Comparison of ENCODE assay signal across 8 cellular contexts in the genomic region with DNA sequence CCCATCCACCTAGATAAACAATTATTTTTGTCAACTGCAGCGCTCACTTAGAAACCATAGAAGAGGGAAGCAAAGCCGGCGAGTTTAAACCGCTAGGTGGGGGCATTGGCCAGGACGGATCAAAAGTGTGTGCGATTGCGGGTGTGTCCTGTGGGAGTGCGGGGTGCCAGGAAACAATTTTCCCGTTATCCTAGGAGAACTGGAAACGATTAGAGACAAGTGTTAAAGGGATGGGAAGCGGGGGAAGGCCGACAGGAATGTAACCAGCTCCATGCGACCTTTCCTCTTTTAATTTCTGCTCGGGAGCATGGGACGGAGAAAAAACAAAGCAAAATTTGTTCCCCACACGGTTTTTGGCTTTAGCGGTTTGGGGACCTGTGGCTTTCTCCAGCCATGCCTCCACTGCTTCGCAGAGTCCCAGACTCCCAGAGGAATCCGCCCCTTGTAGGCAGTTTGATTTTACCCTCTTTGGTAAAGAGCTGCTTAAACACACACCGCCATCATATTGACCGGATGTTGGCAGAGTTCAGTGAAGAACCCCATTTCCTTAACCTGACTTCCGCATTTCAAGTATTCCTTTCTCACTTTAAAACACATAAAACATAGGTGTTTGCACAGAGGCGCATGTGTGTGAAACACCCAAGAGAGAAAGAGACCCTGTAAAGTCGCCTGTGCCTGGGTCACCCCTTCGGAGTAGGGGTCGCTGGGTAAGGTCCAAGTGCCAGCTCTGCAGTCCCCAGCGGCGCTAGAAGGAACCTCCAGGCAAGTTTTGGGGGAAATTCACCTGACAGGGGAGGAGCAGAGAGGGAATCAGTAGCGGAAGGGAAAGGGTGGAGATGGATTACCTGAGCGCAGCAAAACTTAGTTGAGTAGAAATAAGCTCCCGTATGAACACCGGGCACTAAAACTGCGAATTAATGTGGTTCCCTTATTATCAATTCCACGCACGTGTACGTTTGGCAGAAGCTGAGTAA. TPM values are rescaled to one million over a fixed set of nuclear protein-coding genes. Genes with fewer than 3 reads are reported as not detected.
A peak's percentile ranks its signal among the peaks of the same experiment; 100 is the strongest.
DNase-seq lines count a peak whose midpoint lies in the region; ATAC-seq and FAIRE-seq lines count a peak whose summit lies in the region.

No MANE protein-coding gene starts in this region.

- peak overlapping the region; percentile 93 for H2AFZ ChIP-seq in neuronal stem cell (ENCODE audit: low read length)

- H4K91ac ChIP-seq in neuronal stem cell (ENCODE audit: low read depth, low read length, poor library complexity) = no peak overlapping the region

- WGBS in neuronal stem cell (ENCODE audit: extremely low coverage in 2 of 2, insufficient read length in 2 of 2, insufficient replicate concordance in 1 of 2), 2 donors = no CpG with 5 or more reads among the region's 36 CpGs

- H3K27ac ChIP-seq in neuronal stem cell (replicated peaks; ENCODE audit: low read length) = no peak overlapping the region

- peaks cover 16% of the 10 kb centered on the region for H3K4me1 Mint-ChIP-seq in activated T-cell treated with anti-CD3 and anti-CD28 coated beads, Interleukin-2, amount 50 U/mL, for 4 hours (ENCODE audit: low read depth)

- no peaks in the 10 kb centered on the region for H3K79me1 ChIP-seq in neuronal stem cell (ENCODE audit: low read depth, low read length)

- no peaks in the 10 kb centered on the region for H3K36me3 ChIP-seq in neuronal stem cell (replicated peaks in 1 of 2; ENCODE audit: control insufficient read depth in 2 of 2, insufficient read depth in 2 of 2, low read length in 2 of 2)

- no peak overlapping the region for H3K4ac ChIP-seq in neuronal stem cell (ENCODE audit: low read length)

- no peak overlapping the region for H2BK5ac ChIP-seq in neuronal stem cell (ENCODE audit: low read length)

- H3K4me3 ChIP-seq in neuronal stem cell (ENCODE audit: low read length in 2 of 2) = peak overlapping the region; percentile 44 to 83

- peaks cover 2 to 5% of the 10 kb centered on the region in 2 donors for H3K9me3 ChIP-seq in neuronal stem cell (replicated peaks in 1 of 2; ENCODE audit: control insufficient read depth in 2 of 2, insufficient read depth in 1 of 2, low read depth in 1 of 2, low read length in 2 of 2)

- no peak overlapping the region for H2BK15ac ChIP-seq in neuronal stem cell (ENCODE audit: low read length)

- peaks cover 11 to 59% (median 44%) of the 10 kb centered on the region in 3 experiments for H3K27me3 ChIP-seq in neuronal stem cell (ENCODE audit: control insufficient read depth in 3 of 3, insufficient read depth in 3 of 3, low read depth in 1 of 3, low read length in 3 of 3)

- peaks cover 0 to 13% of the 10 kb centered on the region in 2 donors for H3K4me1 ChIP-seq in neuronal stem cell (ENCODE audit: control insufficient read depth in 2 of 2, insufficient read depth in 1 of 2, low read depth in 1 of 2, low read length in 2 of 2)

- H3K9me3 Mint-ChIP-seq in activated T-cell treated with anti-CD3 and anti-CD28 coated beads, Interleukin-2, amount 50 U/mL, for 4 hours = no peaks in the 10 kb centered on the region

- no peak overlapping the region for H2BK120ac ChIP-seq in neuronal stem cell (ENCODE audit: low read depth, low read length)

- no peak for DNase-seq in activated CD4-positive, CD25-positive, alpha-beta regulatory T cell (lab: John Stamatoyannopoulos, UW)
- DNase-seq in HuH-7 (ENCODE audit: low spot score) (peak; percentile 63), frontal cortex (ENCODE audit: low spot score in 2 of 2) (peak; percentile 28 to 41), neuronal stem cell (ENCODE audit: low spot score) (peak; percentile 48), cortex of kidney (lab: John Stamatoyannopoulos, UW) (no peak)
- no peak for DNase-seq in activated T-cell treated with anti-CD3 and anti-CD28 coated beads, Interleukin-2, amount 50 U/mL, for 4 hours

- H3K27me3 Mint-ChIP-seq in activated T-cell treated with anti-CD3 and anti-CD28 coated beads, Interleukin-2, amount 50 U/mL, for 4 hours (ENCODE audit: low read depth) = peaks cover 60% of the 10 kb centered on the region

- FAIRE-seq in frontal cortex (lab: Jason Lieb, UNC) = no peak

- peak; percentile 41 to 53 for ATAC-seq in activated CD4-positive, CD25-positive, alpha-beta regulatory T cell treated with anti-CD3 and anti-CD28 coated beads, Interleukin-2, amount 50 U/mL, for 24 hours
- ATAC-seq in GM21723 (IDR thresholded peaks at IDR 0.05; ENCODE audit: unreplicated experiment) = peak; percentile 87
- ATAC-seq in activated T-cell treated with anti-CD3 and anti-CD28 coated beads, Interleukin-2, amount 50 U/mL, for 4 hours = peak; percentile 58 to 64

- H4K8ac ChIP-seq in neuronal stem cell (ENCODE audit: low read depth, low read length) = no peak overlapping the region

- peak overlapping the region; percentile 79 for H3K4me3 Mint-ChIP-seq in activated T-cell treated with anti-CD3 and anti-CD28 coated beads, Interleukin-2, amount 50 U/mL, for 4 hours

- peak overlapping the region; percentile 79 for H3K4me2 ChIP-seq in neuronal stem cell (ENCODE audit: insufficient read depth, low read length, poor library complexity, severe bottlenecking)

- no peak overlapping the region for H3K14ac ChIP-seq in neuronal stem cell (ENCODE audit: low read length)

- H3K9ac ChIP-seq in neuronal stem cell (ENCODE audit: low read depth, low read length, poor library complexity) = no peak overlapping the region

- H2AK5ac ChIP-seq in neuronal stem cell (ENCODE audit: low read depth, low read length) = no peak overlapping the region

- H3K23ac ChIP-seq in neuronal stem cell (ENCODE audit: low read depth, low read length, poor library complexity) = no peak overlapping the region

- H2BK12ac ChIP-seq in neuronal stem cell (ENCODE audit: low read length) = no peak overlapping the region

- no peaks in the 10 kb centered on the region for H3K36me3 Mint-ChIP-seq in activated T-cell treated with anti-CD3 and anti-CD28 coated beads, Interleukin-2, amount 50 U/mL, for 4 hours (ENCODE audit: insufficient read depth)

- H3K18ac ChIP-seq in neuronal stem cell (ENCODE audit: low read length) = no peak overlapping the region

RNA-seq across cellular contexts. Expression of a gene that starts 3.1 kb away (rescaled TPM):
- total RNA-seq in activated T-cell treated with anti-CD3 and anti-CD28 coated beads, Interleukin-2, amount 50 U/mL, for 4 hours = not detected
- 5.3 TPM for total RNA-seq in frontal cortex
- 0.11 TPM for polyA plus RNA-seq in neuronal stem cell (2013, experiment 1 of 2)
- 0.12 TPM for polyA plus RNA-seq in neuronal stem cell (2013, experiment 2 of 2)

Comparison
In these comparisons a context has a peak if more than half of its experiments do, and no peak if none do; other contexts are left out.
1. DNase-seq: peak in HuH-7 (single experiment), frontal cortex (2 of 2) and neuronal stem cell (single experiment); none in activated CD4-positive, CD25-positive, alpha-beta regulatory T cell (0 of 4), activated T-cell treated with anti-CD3 and anti-CD28 coated beads, Interleukin-2, amount 50 U/mL, for 4 hours (single experiment) and cortex of kidney (single experiment).
2. Peak in every context shown above with its lines, with median percentiles within 50 percentile points of each other: ATAC-seq.